ENCODE assay signal across 8 cellular contexts in genomic region chr1:192830596-192831241, GRCh38.
"Had no signal": no experiment of that assay in that cellular context is flagged by ENCODE, and none has a peak within 500 bp of the region (broad histone marks: within the 10 kb centered on the region; RNA-seq: fewer than 3 reads in every experiment).

No MANE protein-coding gene starts in this region.

- H3K27ac Mint-ChIP-seq: naive thymus-derived CD8-positive, alpha-beta T cell; stimulated activated naive CD8-positive, alpha-beta T cell treated with anti-CD3 and anti-CD28 coated beads, Interleukin-15, amount 100 ng/mL, for 72 hours had no signal

- H3K36me3 Mint-ChIP-seq: naive thymus-derived CD8-positive, alpha-beta T cell had no signal

- H3K4me3 Mint-ChIP-seq: naive thymus-derived CD8-positive, alpha-beta T cell; stimulated activated naive CD8-positive, alpha-beta T cell treated with anti-CD3 and anti-CD28 coated beads, Interleukin-15, amount 100 ng/mL, for 72 hours had no signal

- ATAC-seq: activated CD4-positive, CD25-positive, alpha-beta regulatory T cell treated with anti-CD3 and anti-CD28 coated beads, Interleukin-2, amount 50 U/mL, for 24 hours; left colon; mucosa of descending colon; naive thymus-derived CD8-positive, alpha-beta T cell; sciatic nerve; stimulated activated naive CD8-positive, alpha-beta T cell treated with anti-CD3 and anti-CD28 coated beads, Interleukin-15, amount 100 ng/mL, for 72 hours had no signal

- H3K4me1 Mint-ChIP-seq: stimulated activated naive CD8-positive, alpha-beta T cell treated with anti-CD3 and anti-CD28 coated beads, Interleukin-15, amount 100 ng/mL, for 72 hours had no signal

- H3K9me3 Mint-ChIP-seq: naive thymus-derived CD8-positive, alpha-beta T cell; stimulated activated naive CD8-positive, alpha-beta T cell treated with anti-CD3 and anti-CD28 coated beads, Interleukin-15, amount 100 ng/mL, for 72 hours had no signal

- DNase-seq: activated CD4-positive, alpha-beta T cell treated with anti-CD3 and anti-CD28 coated beads, Interleukin-2, amount 50 U/mL, for 1 hour; activated naive CD4-positive, alpha-beta T cell treated with Interleukin-2 at 50 U/mL for 16 hours; left colon; mucosa of descending colon; naive thymus-derived CD8-positive, alpha-beta T cell; stimulated activated naive CD8-positive, alpha-beta T cell treated with anti-CD3 and anti-CD28 coated beads, Interleukin-15, amount 100 ng/mL, for 72 hours had no signal
